In the genomic region with DNA sequence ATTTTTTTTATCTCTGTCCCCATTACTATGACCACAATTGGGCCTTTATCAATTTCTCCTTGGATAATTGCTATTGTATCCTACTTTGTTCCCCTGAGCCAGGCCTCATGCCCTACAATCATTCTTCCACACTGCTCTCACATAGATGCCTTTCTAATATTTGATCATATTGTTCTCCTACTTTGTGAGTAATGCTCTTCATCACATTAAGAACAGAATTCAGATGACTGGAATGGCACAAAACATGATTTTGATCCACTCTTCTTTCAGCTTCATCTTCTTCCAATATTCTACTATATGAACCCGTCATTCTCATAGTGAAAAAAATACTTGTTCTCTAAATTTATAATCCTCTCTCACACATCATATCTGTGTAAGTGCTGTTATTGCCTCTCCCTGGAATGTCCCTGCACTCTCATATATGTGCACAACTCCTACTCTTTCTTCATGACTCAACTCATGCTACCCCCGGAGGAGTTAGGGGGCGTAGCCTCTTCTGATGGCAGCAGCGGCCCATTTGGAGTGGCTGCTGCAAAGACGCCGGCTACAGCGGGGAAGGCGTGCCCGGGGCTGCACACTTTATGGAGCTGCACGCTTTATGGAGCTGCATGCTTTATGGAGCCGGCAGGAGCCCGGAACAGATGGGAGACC, we compare ENCODE assay signal across 1 cellular context.
TF ChIP-seq lines count a peak whose summit lies in the region.

No MANE protein-coding gene starts in this region.

TF ChIP-seq in HepG2, 621 proteins besides CTCF, POLR2A, EP300 and RAD21:
- TF ChIP-seq, protein P1, sequence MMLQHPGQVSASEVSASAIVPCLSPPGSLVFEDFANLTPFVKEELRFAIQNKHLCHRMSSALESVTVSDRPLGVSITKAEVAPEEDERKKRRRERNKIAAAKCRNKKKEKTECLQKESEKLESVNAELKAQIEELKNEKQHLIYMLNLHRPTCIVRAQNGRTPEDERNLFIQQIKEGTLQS (CRISPR knock-in tag; IDR thresholded peaks at IDR 0.05), result no peak
- TF ChIP-seq GFI1 (CRISPR knock-in tag; IDR thresholded peaks at IDR 0.05; ENCODE audit: borderline replicate concordance) (no peak), MXD4 (CRISPR knock-in tag; IDR thresholded peaks at IDR 0.05) (no peak), ZNF567 (CRISPR knock-in tag; IDR thresholded peaks at IDR 0.05; ENCODE audit: borderline replicate concordance) (no peak), ZNF614 (CRISPR knock-in tag; IDR thresholded peaks at IDR 0.05; ENCODE audit: borderline replicate concordance) (no peak), ZNF34 (CRISPR knock-in tag; IDR thresholded peaks at IDR 0.05; ENCODE audit: borderline replicate concordance) (no peak), IRX3 (CRISPR knock-in tag; IDR thresholded peaks at IDR 0.05; ENCODE audit: borderline replicate concordance, low read depth) (no peak), ZMYM4 (CRISPR knock-in tag; IDR thresholded peaks at IDR 0.05) (no peak), ZNF746 (CRISPR knock-in tag; IDR thresholded peaks at IDR 0.05) (no peak), HDAC2 (CRISPR knock-in tag; IDR thresholded peaks at IDR 0.05) (no peak), DMAP1 (CRISPR knock-in tag; IDR thresholded peaks at IDR 0.05) (no peak), CBX5 (CRISPR knock-in tag; IDR thresholded peaks at IDR 0.05; ENCODE audit: borderline replicate concordance) (no peak), KLF16 (CRISPR knock-in tag; IDR thresholded peaks at IDR 0.05) (no peak), NCOA5 (CRISPR knock-in tag; IDR thresholded peaks at IDR 0.05) (no peak), ZNF883 (CRISPR knock-in tag; IDR thresholded peaks at IDR 0.05; ENCODE audit: not compliant biosample characterization) (no peak), ZNF564 (CRISPR knock-in tag; IDR thresholded peaks at IDR 0.05) (no peak)
- TF ChIP-seq, protein P2, sequence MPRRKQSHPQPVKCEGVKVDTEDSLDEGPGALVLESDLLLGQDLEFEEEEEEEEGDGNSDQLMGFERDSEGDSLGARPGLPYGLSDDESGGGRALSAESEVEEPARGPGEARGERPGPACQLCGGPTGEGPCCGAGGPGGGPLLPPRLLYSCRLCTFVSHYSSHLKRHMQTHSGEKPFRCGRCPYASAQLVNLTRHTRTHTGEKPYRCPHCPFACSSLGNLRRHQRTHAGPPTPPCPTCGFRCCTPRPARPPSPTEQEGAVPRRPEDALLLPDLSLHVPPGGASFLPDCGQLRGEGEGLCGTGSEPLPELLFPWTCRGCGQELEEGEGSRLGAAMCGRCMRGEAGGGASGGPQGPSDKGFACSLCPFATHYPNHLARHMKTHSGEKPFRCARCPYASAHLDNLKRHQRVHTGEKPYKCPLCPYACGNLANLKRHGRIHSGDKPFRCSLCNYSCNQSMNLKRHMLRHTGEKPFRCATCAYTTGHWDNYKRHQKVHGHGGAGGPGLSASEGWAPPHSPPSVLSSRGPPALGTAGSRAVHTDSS (CRISPR knock-in tag; conservative IDR thresholded peaks at IDR 0.05), result no peak
- TF ChIP-seq, protein P3, sequence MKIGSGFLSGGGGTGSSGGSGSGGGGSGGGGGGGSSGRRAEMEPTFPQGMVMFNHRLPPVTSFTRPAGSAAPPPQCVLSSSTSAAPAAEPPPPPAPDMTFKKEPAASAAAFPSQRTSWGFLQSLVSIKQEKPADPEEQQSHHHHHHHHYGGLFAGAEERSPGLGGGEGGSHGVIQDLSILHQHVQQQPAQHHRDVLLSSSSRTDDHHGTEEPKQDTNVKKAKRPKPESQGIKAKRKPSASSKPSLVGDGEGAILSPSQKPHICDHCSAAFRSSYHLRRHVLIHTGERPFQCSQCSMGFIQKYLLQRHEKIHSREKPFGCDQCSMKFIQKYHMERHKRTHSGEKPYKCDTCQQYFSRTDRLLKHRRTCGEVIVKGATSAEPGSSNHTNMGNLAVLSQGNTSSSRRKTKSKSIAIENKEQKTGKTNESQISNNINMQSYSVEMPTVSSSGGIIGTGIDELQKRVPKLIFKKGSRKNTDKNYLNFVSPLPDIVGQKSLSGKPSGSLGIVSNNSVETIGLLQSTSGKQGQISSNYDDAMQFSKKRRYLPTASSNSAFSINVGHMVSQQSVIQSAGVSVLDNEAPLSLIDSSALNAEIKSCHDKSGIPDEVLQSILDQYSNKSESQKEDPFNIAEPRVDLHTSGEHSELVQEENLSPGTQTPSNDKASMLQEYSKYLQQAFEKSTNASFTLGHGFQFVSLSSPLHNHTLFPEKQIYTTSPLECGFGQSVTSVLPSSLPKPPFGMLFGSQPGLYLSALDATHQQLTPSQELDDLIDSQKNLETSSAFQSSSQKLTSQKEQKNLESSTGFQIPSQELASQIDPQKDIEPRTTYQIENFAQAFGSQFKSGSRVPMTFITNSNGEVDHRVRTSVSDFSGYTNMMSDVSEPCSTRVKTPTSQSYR (CRISPR knock-in tag; IDR thresholded peaks at IDR 0.05; ENCODE audit: borderline replicate concordance), result no peak
- TF ChIP-seq, protein P4, sequence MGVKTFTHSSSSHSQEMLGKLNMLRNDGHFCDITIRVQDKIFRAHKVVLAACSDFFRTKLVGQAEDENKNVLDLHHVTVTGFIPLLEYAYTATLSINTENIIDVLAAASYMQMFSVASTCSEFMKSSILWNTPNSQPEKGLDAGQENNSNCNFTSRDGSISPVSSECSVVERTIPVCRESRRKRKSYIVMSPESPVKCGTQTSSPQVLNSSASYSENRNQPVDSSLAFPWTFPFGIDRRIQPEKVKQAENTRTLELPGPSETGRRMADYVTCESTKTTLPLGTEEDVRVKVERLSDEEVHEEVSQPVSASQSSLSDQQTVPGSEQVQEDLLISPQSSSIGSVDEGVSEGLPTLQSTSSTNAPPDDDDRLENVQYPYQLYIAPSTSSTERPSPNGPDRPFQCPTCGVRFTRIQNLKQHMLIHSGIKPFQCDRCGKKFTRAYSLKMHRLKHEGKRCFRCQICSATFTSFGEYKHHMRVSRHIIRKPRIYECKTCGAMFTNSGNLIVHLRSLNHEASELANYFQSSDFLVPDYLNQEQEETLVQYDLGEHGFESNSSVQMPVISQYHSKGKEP (CRISPR knock-in tag; IDR thresholded peaks at IDR 0.05), result no peak
- TF ChIP-seq, protein P5, sequence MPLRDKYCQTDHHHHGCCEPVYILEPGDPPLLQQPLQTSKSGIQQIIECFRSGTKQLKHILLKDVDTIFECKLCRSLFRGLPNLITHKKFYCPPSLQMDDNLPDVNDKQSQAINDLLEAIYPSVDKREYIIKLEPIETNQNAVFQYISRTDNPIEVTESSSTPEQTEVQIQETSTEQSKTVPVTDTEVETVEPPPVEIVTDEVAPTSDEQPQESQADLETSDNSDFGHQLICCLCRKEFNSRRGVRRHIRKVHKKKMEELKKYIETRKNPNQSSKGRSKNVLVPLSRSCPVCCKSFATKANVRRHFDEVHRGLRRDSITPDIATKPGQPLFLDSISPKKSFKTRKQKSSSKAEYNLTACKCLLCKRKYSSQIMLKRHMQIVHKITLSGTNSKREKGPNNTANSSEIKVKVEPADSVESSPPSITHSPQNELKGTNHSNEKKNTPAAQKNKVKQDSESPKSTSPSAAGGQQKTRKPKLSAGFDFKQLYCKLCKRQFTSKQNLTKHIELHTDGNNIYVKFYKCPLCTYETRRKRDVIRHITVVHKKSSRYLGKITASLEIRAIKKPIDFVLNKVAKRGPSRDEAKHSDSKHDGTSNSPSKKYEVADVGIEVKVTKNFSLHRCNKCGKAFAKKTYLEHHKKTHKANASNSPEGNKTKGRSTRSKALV (CRISPR knock-in tag; IDR thresholded peaks at IDR 0.05), result no peak
TF ChIP-seq in HepG2: peak in this region for 0.
